Comparison of ENCODE assay signal across 10 cellular contexts in genomic region chr17:32445976-32446375, GRCh38. TPM values are rescaled to one million over a fixed set of nuclear protein-coding genes. Genes with fewer than 3 reads are reported as not detected.
DNase-seq lines count a peak whose midpoint lies in the region; ATAC-seq and TF ChIP-seq lines count a peak whose summit lies in the region.
"Had no signal": no experiment of that assay in that cellular context is flagged by ENCODE, and none has a peak within 500 bp of the region (broad histone marks: within the 10 kb centered on the region; RNA-seq: fewer than 3 reads in every experiment).

No MANE protein-coding gene starts in this region.

- H3K27me3 ChIP-seq in A673 (replicated peaks; ENCODE audit: insufficient read depth, low read depth, low read length, poor library complexity) (no peaks in the 10 kb centered on the region), HCT116 (ENCODE audit: insufficient read depth, low read length) (no peaks in the 10 kb centered on the region), liver (ENCODE audit: control insufficient read depth in 4 of 4, insufficient read depth in 4 of 4, low read length in 3 of 4) (no peaks in the 10 kb centered on the region)
- H3K27me3 ChIP-seq: thyroid gland had no signal

- TF ChIP-seq CTCF in A673 (conservative IDR thresholded peaks at IDR 0.05; ENCODE audit: low read depth, low read length), result no peak
- no peak for TF ChIP-seq CTCF in HCT116 (IDR thresholded peaks at IDR 0.05 in 2 of 3, conservative IDR thresholded peaks at IDR 0.05 in 1 of 3; ENCODE audit: borderline replicate concordance in 1 of 3, insufficient read depth in 1 of 3, low read depth in 2 of 3, low read length in 2 of 3)
- no peak for TF ChIP-seq CTCF in liver (IDR thresholded peaks at IDR 0.05; ENCODE audit: low read depth, low read length, missing input control)

- H3K4me3 ChIP-seq in A673 (ENCODE audit: low read depth, low read length, poor library complexity, severe bottlenecking) (peak overlapping the region; percentile 87), HCT116 (replicated peaks in 1 of 2; ENCODE audit: low read depth in 1 of 2, low read length in 2 of 2) (peak overlapping the region; percentile 58 to 96), liver (ENCODE audit: low read depth in 1 of 3, low read length in 3 of 3) (peak overlapping the region; percentile 5 to 97 (median 91))

- no peak overlapping the region for H3K27ac Mint-ChIP-seq in activated naive CD8-positive, alpha-beta T cell treated with anti-CD3 and anti-CD28 coated beads, Interleukin-2, amount 10 ng/mL, durations not matched to agents 7 days and 5 days

- H3K4me2 ChIP-seq in HCT116 (ENCODE audit: low read length), result peak overlapping the region; percentile 89

- CTCF ChIA-PET in A673 (lab: Charles Lee), result no interaction called here
- CTCF ChIA-PET in HCT116 (lab: Charles Lee), result interaction anchor here (3.9 kb wide), 1 partner anchor 16 kb away, joined by 30 read pairs; no protein-coding TSS in a partner anchor

- H2AFZ ChIP-seq in HCT116 (ENCODE audit: low read depth, low read length, poor library complexity, severe bottlenecking), result no peak overlapping the region

- no peaks in the 10 kb centered on the region for H3K9me3 Mint-ChIP-seq in activated naive CD8-positive, alpha-beta T cell treated with anti-CD3 and anti-CD28 coated beads, Interleukin-2, amount 10 ng/mL, durations not matched to agents 7 days and 5 days

- peaks cover 18% of the 10 kb centered on the region for H3K36me3 Mint-ChIP-seq in activated naive CD8-positive, alpha-beta T cell treated with anti-CD3 and anti-CD28 coated beads, Interleukin-2, amount 10 ng/mL, durations not matched to agents 7 days and 5 days

- intact Hi-C loops in A673 (cut with micrococcal nuclease; ENCODE audit: unreplicated experiment), result loop anchor here (10.0 kb wide), 1 partner anchor 91 kb away; the partner anchor contains the start of gene ZNF207
- intact Hi-C loops in HCT116 (cut with micrococcal nuclease), result no loop called here

- peaks cover 24% of the 10 kb centered on the region for H3K27me3 Mint-ChIP-seq in activated naive CD8-positive, alpha-beta T cell treated with anti-CD3 and anti-CD28 coated beads, Interleukin-2, amount 10 ng/mL, durations not matched to agents 7 days and 5 days

- H3K9ac ChIP-seq in HCT116 (ENCODE audit: low read length) (peak overlapping the region; percentile 93), liver (ENCODE audit: low read depth in 1 of 2, low read length in 2 of 2) (no peak overlapping the region)

- TF ChIP-seq POLR2A in HCT116 (IDR thresholded peaks at IDR 0.05; ENCODE audit: borderline replicate concordance, extremely low read depth, insufficient read depth, insufficient read length), result no peak

- ATAC-seq in HCT116 (no peak), GM19351 (IDR thresholded peaks at IDR 0.05; ENCODE audit: unreplicated experiment) (no peak), HG02885 (IDR thresholded peaks at IDR 0.05; ENCODE audit: poor library complexity, unreplicated experiment) (no peak)
- ATAC-seq in activated naive CD8-positive, alpha-beta T cell treated with anti-CD3 and anti-CD28 coated beads, Interleukin-2, amount 10 ng/mL, durations not matched to agents 7 days and 5 days (ENCODE audit: low read depth), result no peak

- TF ChIP-seq RAD21 in HCT116 (IDR thresholded peaks at IDR 0.05; ENCODE audit: low read depth) (no peak), liver (IDR thresholded peaks at IDR 0.05) (no peak)

- DNase-seq in A673 (ENCODE audit: low spot score), result peak; percentile 1
- DNase-seq in HCT116 (ENCODE audit: low read depth, low spot score), result no peak
- DNase-seq in activated naive CD8-positive, alpha-beta T cell treated with anti-CD3 and anti-CD28 coated beads, Interleukin-2, amount 10 ng/mL, durations not matched to agents 7 days and 5 days, result no peak
- DNase-seq in NCI-H1092 (lab: John Stamatoyannopoulos, UW), result no peak
- DNase-seq in SK-N-DZ (ENCODE audit: low spot score), result no peak
- DNase-seq: thyroid gland, WERI-Rb-1 had no signal

- peaks cover 36% of the 10 kb centered on the region for H3K4me1 Mint-ChIP-seq in activated naive CD8-positive, alpha-beta T cell treated with anti-CD3 and anti-CD28 coated beads, Interleukin-2, amount 10 ng/mL, durations not matched to agents 7 days and 5 days

- POLR2A ChIA-PET in A673 (lab: Charles Lee; ENCODE audit: low non-redundant PET), result no interaction called here
- POLR2A ChIA-PET in HCT116 (lab: Charles Lee), result no interaction called here
- POLR2A ChIA-PET in activated naive CD8-positive, alpha-beta T cell treated with anti-CD3 and anti-CD28 coated beads, Interleukin-2, amount 10 ng/mL, durations not matched to agents 7 days and 5 days (lab: Charles Lee), result interaction anchor here (0.6 kb wide), 1 partner anchor 10 kb away, joined by 8 read pairs; no protein-coding TSS in a partner anchor

- H3K27ac ChIP-seq in A673 (ENCODE audit: low read depth, low read length, poor library complexity, severe bottlenecking) (no peak overlapping the region), HCT116 (ENCODE audit: low read depth, low read length) (no peak overlapping the region), liver (ENCODE audit: low read depth in 1 of 2, low read length in 2 of 2) (no peak overlapping the region)
- H3K27ac ChIP-seq: thyroid gland had no signal

- H3K79me2 ChIP-seq in HCT116 (ENCODE audit: insufficient read depth, low read length), result peaks cover 66% of the 10 kb centered on the region

- H3K4me3 Mint-ChIP-seq in activated naive CD8-positive, alpha-beta T cell treated with anti-CD3 and anti-CD28 coated beads, Interleukin-2, amount 10 ng/mL, durations not matched to agents 7 days and 5 days, result peak overlapping the region; percentile 88

- 74% methylated on average over 2 of the region's 2 CpGs for WGBS in liver

- peaks cover 25% of the 10 kb centered on the region for H3K36me3 ChIP-seq in A673 (ENCODE audit: insufficient read depth, low read length, poor library complexity, severe bottlenecking)
- H3K36me3 ChIP-seq in HCT116 (ENCODE audit: control insufficient read depth in 1 of 2, insufficient read depth in 2 of 2, low read length in 2 of 2), result peaks cover 30 to 34% of the 10 kb centered on the region in 2 experiments; a peak in 3 of 4 replicates
- H3K36me3 ChIP-seq in liver (ENCODE audit: control insufficient read depth in 4 of 4, insufficient read depth in 3 of 4, low read depth in 1 of 4, low read length in 3 of 4), result peaks cover 4 to 21% (median 15%) of the 10 kb centered on the region in 4 donors

- RAD21 ChIA-PET in HCT116 (lab: Charles Lee; ENCODE audit: low non-redundant PET in 1 of 2, low total read pairs in 2 of 2, uncharacterized antibody in 2 of 2, unreplicated experiment in 2 of 2), result no interaction called here

- peaks cover 9% of the 10 kb centered on the region; the same call in 1 of the 2 replicates for H4K20me1 ChIP-seq in HCT116 (ENCODE audit: insufficient read depth)

- H3K9me3 ChIP-seq in A673 (ENCODE audit: low read depth, low read length, poor library complexity, severe bottlenecking), result no peaks in the 10 kb centered on the region
- no peaks in the 10 kb centered on the region for H3K9me3 ChIP-seq in HCT116 (ENCODE audit: control insufficient read depth in 1 of 2, insufficient read depth in 1 of 2, low read depth in 1 of 2, low read length in 2 of 2)
- H3K9me3 ChIP-seq in liver (ENCODE audit: control insufficient read depth in 4 of 4, low read length in 3 of 4), result no peaks in the 10 kb centered on the region
- H3K9me3 ChIP-seq: thyroid gland had no signal

- no peaks in the 10 kb centered on the region for H3K9me2 ChIP-seq in HCT116 (ENCODE audit: insufficient read depth)

- BruUV-seq in A673 (replicated peaks; lab: Mats Ljungman, UMichigan), result no TSS peak
- BruUV-seq in HCT116 (replicated peaks; lab: Mats Ljungman, UMichigan), result no TSS peak

- H3K4me1 ChIP-seq in A673 (ENCODE audit: insufficient read depth, low read length, poor library complexity, severe bottlenecking), result peaks cover 11% of the 10 kb centered on the region
- peaks cover 11 to 22% of the 10 kb centered on the region in 2 experiments; a peak in 3 of 4 replicates for H3K4me1 ChIP-seq in HCT116 (ENCODE audit: control insufficient read depth in 1 of 2, insufficient read depth in 2 of 2, low read length in 2 of 2)
- H3K4me1 ChIP-seq in liver (ENCODE audit: control insufficient read depth in 4 of 4, insufficient read depth in 4 of 4, low read length in 3 of 4), result peaks cover 1 to 14% (median 10%) of the 10 kb centered on the region in 4 donors

TF ChIP-seq in HCT116, 20 proteins besides CTCF, POLR2A, EP300 and RAD21 (continues in another document):
- no peak for TF ChIP-seq ATF3 (IDR thresholded peaks at IDR 0.05)
- no peak for TF ChIP-seq ZFX (IDR thresholded peaks at IDR 0.05)

TF ChIP-seq in liver, 16 proteins besides CTCF, POLR2A, EP300 and RAD21:
- TF ChIP-seq EGR1 (IDR thresholded peaks at IDR 0.05; ENCODE audit: low read depth in 2 of 2) (no peak), RXRA (IDR thresholded peaks at IDR 0.05) (no peak)

RNA-seq across cellular contexts. Expression of gene PSMD11, which starts 1.7 kb away (rescaled TPM):
- total RNA-seq in A673 (2021), result 195 and 213 TPM in 2 replicates
- 143 TPM for total RNA-seq in HCT116 (2021; ENCODE audit: unreplicated experiment)
- polyA plus RNA-seq in HCT116 (2012), result 72.3 and 77.2 TPM in 2 replicates
- total RNA-seq in activated naive CD8-positive, alpha-beta T cell treated with anti-CD3 and anti-CD28 coated beads, Interleukin-2, amount 10 ng/mL, durations not matched to agents 7 days and 5 days, result 10 to 100 TPM; 68.3 to 75.1 TPM
- total RNA-seq in liver, result 10 to 100 TPM; 53.4 to 83.0 TPM
- polyA plus RNA-seq in liver, result 10 to 100 TPM; 42.1 to 97.4 TPM
- polyA plus RNA-seq in SK-N-DZ (2014; cell fraction: cytosol; rRNA removed), result 56.4 and 58.2 TPM in 2 replicates
- polyA plus RNA-seq in SK-N-DZ (2014; cell fraction: nucleus; rRNA removed), result 34.3 and 88.4 TPM in 2 replicates

RNA-seq across cellular contexts. Expression of gene CDK5R1, which starts 40.8 kb away (rescaled TPM):
- total RNA-seq in A673 (2021) (3.9 and 5.1 TPM in 2 replicates), HCT116 (2021; ENCODE audit: unreplicated experiment) (5.4 TPM), liver (under 1 TPM; 0.84 to 0.93 TPM)
- polyA plus RNA-seq in HCT116 (2012), result 2.6 and 2.8 TPM in 2 replicates
- total RNA-seq in activated naive CD8-positive, alpha-beta T cell treated with anti-CD3 and anti-CD28 coated beads, Interleukin-2, amount 10 ng/mL, durations not matched to agents 7 days and 5 days, result 1 to 10 TPM; 8.1 to 8.4 TPM
- under 1 TPM; 0.08 to 0.44 TPM for polyA plus RNA-seq in liver
- polyA plus RNA-seq in SK-N-DZ (2014; cell fraction: cytosol; rRNA removed), result 21.6 and 23.7 TPM in 2 replicates
- polyA plus RNA-seq in SK-N-DZ (2014; cell fraction: nucleus; rRNA removed), result 20.3 and 21.7 TPM in 2 replicates
